16 cellular contexts compared by ENCODE assay signal in genomic region chr2:218985325-218986091, GRCh38. TPM values are rescaled to one million over a fixed set of nuclear protein-coding genes. Genes with fewer than 3 reads are reported as not detected.
DNase-seq lines count a peak whose midpoint lies in the region; ATAC-seq, FAIRE-seq and TF ChIP-seq lines count a peak whose summit lies in the region.
"Had no signal": no experiment of that assay in that cellular context is flagged by ENCODE, and none has a peak within 500 bp of the region (broad histone marks: within the 10 kb centered on the region; RNA-seq: fewer than 3 reads in every experiment).

No MANE protein-coding gene starts in this region.

- H3K9me3 ChIP-seq in H9 (ENCODE audit: control insufficient read depth, low read depth, low read length) (no peaks in the 10 kb centered on the region), K562 (replicated peaks; ENCODE audit: control insufficient read depth, insufficient read depth, low read depth, low read length) (no peaks in the 10 kb centered on the region), mesodermal cell (ENCODE audit: control insufficient read depth, low read length) (no peaks in the 10 kb centered on the region)
- H3K9me3 ChIP-seq: left lung had no signal

- no peak overlapping the region for H2AK5ac ChIP-seq in H9 (ENCODE audit: insufficient read length, low read length)

- H2BK12ac ChIP-seq in H9 (ENCODE audit: insufficient read length, low read depth, low read length): no peak overlapping the region

- no peak for TF ChIP-seq RAD21 in K562 (CRISPR knock-in tag; conservative IDR thresholded peaks at IDR 0.05 in 1 of 2, IDR thresholded peaks at IDR 0.05 in 1 of 2)

- in situ Hi-C loops in K562 (cut with MboI): no loop called here

- no CpG with 5 or more reads among the region's 49 CpGs for WGBS in H9 (ENCODE audit: extremely low coverage, insufficient read length, low lambda C conversion rate)
- WGBS in K562 (ENCODE audit: insufficient coverage, low coverage, missing lambda C conversion rate): 2% methylated on average over 7 of the region's 49 CpGs
- WGBS in mesodermal cell (ENCODE audit: insufficient coverage in 2 of 2), 2 experiments: 1% methylated on average over 35 to 43 of the region's 49 CpGs

- H3K4me1 ChIP-seq in H9 (ENCODE audit: insufficient read depth, low read length) (no peaks in the 10 kb centered on the region; the same call in 1 of the 2 replicates), K562 (replicated peaks in 1 of 2; ENCODE audit: control insufficient read depth in 2 of 2, insufficient read depth in 2 of 2, low read length in 2 of 2) (peaks cover 3 to 19% of the 10 kb centered on the region in 2 experiments; a peak in 2 of 5 replicates), mesodermal cell (ENCODE audit: control insufficient read depth, insufficient read depth, low read length, poor library complexity, severe bottlenecking) (peaks cover 3% of the 10 kb centered on the region)

- H2BK20ac ChIP-seq in H9 (ENCODE audit: low read depth, low read length, poor library complexity, severe bottlenecking): no peak overlapping the region

- H3K27me3 Mint-ChIP-seq in H9 (ENCODE audit: low read depth): peaks cover 100% of the 10 kb centered on the region

- no peak overlapping the region for H4K8ac ChIP-seq in H9 (replicated peaks; ENCODE audit: insufficient read length, low read depth, low read length)

- no peak for TF ChIP-seq POLR2A in K562 (conservative IDR thresholded peaks at IDR 0.05)

- TF ChIP-seq EP300 in K562 (IDR thresholded peaks at IDR 0.05; ENCODE audit: low read length): no peak

- no peaks in the 10 kb centered on the region for H3K79me2 ChIP-seq in H9 (ENCODE audit: insufficient read depth, low read length)
- H3K79me2 ChIP-seq in K562 (ENCODE audit: control insufficient read depth, insufficient read depth, low read length): no peaks in the 10 kb centered on the region

- H3K36me3 ChIP-seq in K562 (ENCODE audit: control insufficient read depth, insufficient read depth, low read length) (no peaks in the 10 kb centered on the region), mesodermal cell (ENCODE audit: control insufficient read depth, insufficient read depth, low read length) (no peaks in the 10 kb centered on the region)
- H3K36me3 ChIP-seq: left lung had no signal

- H3K36me3 Mint-ChIP-seq in H9 (ENCODE audit: insufficient read depth in 1 of 3, low read depth in 3 of 3): peaks cover 0 to 3% (median 0%) of the 10 kb centered on the region in 3 experiments; a peak in 1 of 7 replicates

- H2BK120ac ChIP-seq in H9 (ENCODE audit: low read depth, low read length, poor library complexity, severe bottlenecking): no peak overlapping the region

- H3K4me3 ChIP-seq in K562 (no peak overlapping the region), mesodermal cell (ENCODE audit: extremely low read depth, insufficient read depth, low read length, poor library complexity, severe bottlenecking) (peak overlapping the region; percentile 22)
- H3K4me3 ChIP-seq: left lung had no signal

- peaks cover 16% of the 10 kb centered on the region for H3K23me2 ChIP-seq in H9 (ENCODE audit: insufficient read length, low read depth, low read length, poor library complexity, severe bottlenecking)

- H3K4me3 Mint-ChIP-seq in H9: peak overlapping the region; percentile 22 to 78
- H3K4me3 Mint-ChIP-seq: activated T-helper 17 cell treated with anti-CD3 and anti-CD28 coated beads, Interleukin-2, amount 50 U/mL, for 72 hours had no signal

- no peak overlapping the region for H3T11ph ChIP-seq in H9 (ENCODE audit: low read length)

- intact Hi-C loops in K562 (cut with micrococcal nuclease): no loop called here

- no peak overlapping the region for H4K91ac ChIP-seq in H9 (ENCODE audit: insufficient read length, low read depth, low read length)

- no peak overlapping the region for H3K4ac ChIP-seq in H9 (ENCODE audit: low read depth, low read length)

- CTCF ChIA-PET in K562 (lab: Yijun Ruan, JAX; ENCODE audit: low intra/inter-chr PET ratio): no interaction called here

- H3K4me1 Mint-ChIP-seq in H9: peaks cover 10 to 26% of the 10 kb centered on the region in 2 experiments

- H2AFZ ChIP-seq in H9 (ENCODE audit: low read length): no peak overlapping the region
- H2AFZ ChIP-seq in K562 (ENCODE audit: low read depth, low read length): no peak overlapping the region

- H3K27ac ChIP-seq in H9 (ENCODE audit: insufficient read length, low read depth, low read length) (no peak overlapping the region), K562 (ENCODE audit: extremely low read depth, low read depth, low read length) (no peak overlapping the region), mesodermal cell (ENCODE audit: low read depth, low read length, severe bottlenecking) (no peak overlapping the region)
- H3K27ac ChIP-seq: left lung had no signal

- H3K27ac Mint-ChIP-seq in H9: no peak overlapping the region
- H3K27ac Mint-ChIP-seq: activated T-helper 17 cell treated with anti-CD3 and anti-CD28 coated beads, Interleukin-2, amount 50 U/mL, for 72 hours; nephron had no signal

- peak; percentile 51 for DNase-seq in COLO668 (lab: John Stamatoyannopoulos, UW; ENCODE audit: unreplicated experiment)
- peak; percentile 76 for DNase-seq in H9
- peak; percentile 42 to 61 (median 57) for DNase-seq in K562 (ENCODE audit: extremely low read depth in 1 of 4, low spot score in 3 of 4)
- DNase-seq in GM03348 (ENCODE audit: low spot score): no peak
- DNase-seq: activated CD4-positive, alpha-beta T cell treated with anti-CD3 and anti-CD28 coated beads for 48 hours; effector CD4-positive, alpha-beta T cell; Karpas-422; left lung; NCI-H2029 treated with DMSO at 0.1 percent for 48 hours had no signal

- no peak overlapping the region for H2BK15ac ChIP-seq in H9 (ENCODE audit: low read depth, low read length)

- no peak overlapping the region for H3K14ac ChIP-seq in H9 (ENCODE audit: insufficient read depth, low read length)

- no peak overlapping the region for H3K9ac ChIP-seq in H9 (ENCODE audit: extremely low read depth, insufficient read length, low read length)
- no peak overlapping the region for H3K9ac ChIP-seq in K562 (ENCODE audit: insufficient read depth in 1 of 2, low read depth in 2 of 2, low read length in 2 of 2)

- H3K4me2 ChIP-seq in H9 (ENCODE audit: insufficient read depth, insufficient read length, low read length) (peak overlapping the region; percentile 39), K562 (ENCODE audit: insufficient read depth, low read length) (no peak overlapping the region)

- peaks cover 2 to 6% of the 10 kb centered on the region in 2 experiments; a peak in 2 of 5 replicates for H3K9me3 Mint-ChIP-seq in H9
- H3K9me3 Mint-ChIP-seq: activated T-helper 17 cell treated with anti-CD3 and anti-CD28 coated beads, Interleukin-2, amount 50 U/mL, for 72 hours had no signal

- no peak overlapping the region for H3K56ac ChIP-seq in H9 (ENCODE audit: insufficient read length, low read depth, low read length)

- TF ChIP-seq CTCF in H9 (conservative IDR thresholded peaks at IDR 0.05) (no peak), K562 (IDR thresholded peaks at IDR 0.05 in 2 of 3, conservative IDR thresholded peaks at IDR 0.05 in 1 of 3; ENCODE audit: insufficient read depth in 2 of 3, low read depth in 1 of 3, low read length in 3 of 3) (no peak)

- H3K18ac ChIP-seq in H9 (ENCODE audit: insufficient read length, low read depth, low read length): no peak overlapping the region

- BruUV-seq in K562 (replicated peaks; lab: Mats Ljungman, UMichigan): no TSS peak

- peak; percentile 59 for ATAC-seq in K562
- no peak for ATAC-seq in GM18498 (IDR thresholded peaks at IDR 0.05; ENCODE audit: unreplicated experiment)
- ATAC-seq in GM21515 (IDR thresholded peaks at IDR 0.05; ENCODE audit: unreplicated experiment): no peak
- ATAC-seq: activated T-helper 17 cell treated with anti-CD3 and anti-CD28 coated beads, Interleukin-2, amount 50 U/mL, for 72 hours; left lung had no signal

- H4K5ac ChIP-seq in H9 (ENCODE audit: insufficient read length, low read depth, low read length): no peak overlapping the region

- no peak for FAIRE-seq in K562 (lab: Jason Lieb, UNC)
- FAIRE-seq: frontal cortex had no signal

- H4K20me1 ChIP-seq in H9 (ENCODE audit: control insufficient read depth, insufficient read depth, insufficient read length) (no peaks in the 10 kb centered on the region), K562 (replicated peaks; ENCODE audit: control insufficient read depth, insufficient read depth, low read length) (no peaks in the 10 kb centered on the region)

- no peaks in the 10 kb centered on the region for H3K79me1 ChIP-seq in H9 (ENCODE audit: insufficient read depth, low read depth, low read length, poor library complexity, severe bottlenecking)

- H3K27me3 ChIP-seq in H9 (ENCODE audit: insufficient read depth, low read length) (peaks cover 91% of the 10 kb centered on the region), K562 (ENCODE audit: control insufficient read depth in 2 of 2, insufficient read depth in 2 of 2, low read length in 2 of 2) (peaks cover 0 to 26% of the 10 kb centered on the region in 2 experiments; a peak in 2 of 5 replicates)

- H3K9me1 ChIP-seq in K562 (ENCODE audit: control insufficient read depth, insufficient read depth, low read length): no peaks in the 10 kb centered on the region

- no peak overlapping the region for H2BK5ac ChIP-seq in H9 (ENCODE audit: insufficient read length, low read length)

- POLR2A ChIA-PET in K562 (lab: Yijun Ruan, JAX): no interaction called here

- no peak overlapping the region for H3K23ac ChIP-seq in H9 (ENCODE audit: insufficient read length, low read depth, low read length)

RNA-seq across cellular contexts. Expression of gene FEV, which starts 0.5 kb away (rescaled TPM):
- not detected in 2 replicates for total RNA-seq in H9 (2021)
- 0.51 TPM in 1 of 2 replicates, not detected in the other for total RNA-seq in K562 (2011; cell fraction: chromatin; rRNA removed; ENCODE audit: low replicate concordance)
- total RNA-seq in K562 (2011; cell fraction: nucleolus; rRNA removed): 0.17 TPM in 1 of 2 replicates, not detected in the other
- 0.38 TPM in 1 of 2 replicates, not detected in the other for total RNA-seq in K562 (2011; cell fraction: nucleoplasm; rRNA removed)
- 0.45 and 0.57 TPM in 2 replicates for total RNA-seq in K562 (2014; rRNA removed)
- 0.29 TPM in 1 of 2 replicates, not detected in the other for total RNA-seq in K562 (2014; rRNA removed; fragmentation: Illumina TruSeq; extraction: Trizol)
- total RNA-seq in K562 (2015; rRNA removed; fragmentation: Illumina TruSeq; extraction: Trizol): 0.36 and 0.49 TPM in 2 replicates
- total RNA-seq in K562 (2021): 1.6 and 2.4 TPM in 2 replicates
- polyA plus RNA-seq in K562 (2011; rRNA removed): 1.1 TPM in 2 replicates
- polyA plus RNA-seq in K562 (2011; cell fraction: cytosol; rRNA removed): 1.0 and 5.2 TPM in 2 replicates
- polyA plus RNA-seq in K562 (2011; cell fraction: nucleus; rRNA removed): 1.5 and 5.2 TPM in 2 replicates
- polyA plus RNA-seq in K562 (2012): 5.2 and 7.5 TPM in 2 replicates
- 0.79 and 0.83 TPM in 2 replicates for polyA plus RNA-seq in K562 (2014; fragmentation: Illumina TruSeq; extraction: Trizol)
- under 1 TPM; 0.08 to 0.14 TPM for polyA plus RNA-seq in K562 (2014; fragmentation: Nextera tagmentation; extraction: Ambion mirVana)
- 0.78 and 1.7 TPM in 2 replicates for polyA plus RNA-seq in K562 (2014; rRNA removed)
- 0.27 and 0.81 TPM in 2 replicates for polyA minus RNA-seq in K562 (2011; rRNA and poly(A)+ RNA removed)
- 2.3 and 4.0 TPM in 2 replicates for polyA minus RNA-seq in K562 (2011; cell fraction: cytosol; rRNA and poly(A)+ RNA removed)
- polyA minus RNA-seq in K562 (2011; cell fraction: nucleus; rRNA and poly(A)+ RNA removed): 0.33 and 0.94 TPM in 2 replicates
- polyA plus RNA-seq in mesodermal cell (2013, experiment 1 of 2): 4.6 TPM
- 3.2 TPM for polyA plus RNA-seq in mesodermal cell (2013, experiment 2 of 2)
- total RNA-seq: activated T-helper 17 cell treated with anti-CD3 and anti-CD28 coated beads, Interleukin-2, amount 50 U/mL, for 72 hours; frontal cortex; left lung; temporal lobe had no signal

RNA-seq across cellular contexts. Expression of gene CRYBA2, which starts 7.7 kb away (rescaled TPM):
- not detected in 2 replicates for total RNA-seq in H9 (2021)
- 1.6 TPM in 1 of 2 replicates, not detected in the other for total RNA-seq in K562 (2011; cell fraction: chromatin; rRNA removed; ENCODE audit: low replicate concordance)
- 1.0 TPM in 1 of 2 replicates, not detected in the other for total RNA-seq in K562 (2011; cell fraction: nucleolus; rRNA removed)
- 0.81 TPM in 1 of 2 replicates, not detected in the other for total RNA-seq in K562 (2011; cell fraction: nucleoplasm; rRNA removed)
- total RNA-seq in K562 (2014; rRNA removed): 0.73 TPM in 1 of 2 replicates, not detected in the other
- total RNA-seq in K562 (2014; rRNA removed; fragmentation: Illumina TruSeq; extraction: Trizol): not detected in 2 replicates
- 0.72 and 0.75 TPM in 2 replicates for total RNA-seq in K562 (2015; rRNA removed; fragmentation: Illumina TruSeq; extraction: Trizol)
- total RNA-seq in K562 (2021): 0.51 and 0.81 TPM in 2 replicates
- polyA plus RNA-seq in K562 (2011; rRNA removed): 0.23 and 1.8 TPM in 2 replicates
- polyA plus RNA-seq in K562 (2011; cell fraction: cytosol; rRNA removed): 0.62 and 9.2 TPM in 2 replicates
- polyA plus RNA-seq in K562 (2011; cell fraction: nucleus; rRNA removed): 1.7 and 14.2 TPM in 2 replicates
- polyA plus RNA-seq in K562 (2012): 0.75 and 1.6 TPM in 2 replicates
- polyA plus RNA-seq in K562 (2014; fragmentation: Illumina TruSeq; extraction: Trizol): not detected in 2 replicates
- under 1 TPM in 1 of 2 experiments, not detected in 1; 0.11 TPM for polyA plus RNA-seq in K562 (2014; fragmentation: Nextera tagmentation; extraction: Ambion mirVana)
- polyA plus RNA-seq in K562 (2014; rRNA removed): not detected in 2 replicates
- 0.91 TPM in 1 of 2 replicates, not detected in the other for polyA minus RNA-seq in K562 (2011; rRNA and poly(A)+ RNA removed)
- 2.6 TPM in 1 of 2 replicates, not detected in the other for polyA minus RNA-seq in K562 (2011; cell fraction: cytosol; rRNA and poly(A)+ RNA removed)
- polyA minus RNA-seq in K562 (2011; cell fraction: nucleus; rRNA and poly(A)+ RNA removed): 0.67 TPM in 1 of 2 replicates, not detected in the other
- 3.2 TPM for polyA plus RNA-seq in mesodermal cell (2013, experiment 1 of 2)
- polyA plus RNA-seq in mesodermal cell (2013, experiment 2 of 2): 2.6 TPM
- total RNA-seq: activated T-helper 17 cell treated with anti-CD3 and anti-CD28 coated beads, Interleukin-2, amount 50 U/mL, for 72 hours; frontal cortex; left lung; temporal lobe had no signal

RNA-seq across cellular contexts. Expression of gene CDK5R2, which starts 26.0 kb away (rescaled TPM):
- total RNA-seq in H9 (2021) (0.11 and 0.26 TPM in 2 replicates), K562 (2014; rRNA removed) (not detected in 2 replicates), K562 (2014; rRNA removed; fragmentation: Illumina TruSeq; extraction: Trizol) (not detected in 2 replicates), K562 (2015; rRNA removed; fragmentation: Illumina TruSeq; extraction: Trizol) (not detected in 2 replicates), K562 (2021) (0.09 TPM in 1 of 2 replicates, not detected in the other)
- 0.12 TPM in 1 of 2 replicates, not detected in the other for total RNA-seq in K562 (2011; cell fraction: chromatin; rRNA removed; ENCODE audit: low replicate concordance)
- not detected in 2 replicates for total RNA-seq in K562 (2011; cell fraction: nucleolus; rRNA removed)
- total RNA-seq in K562 (2011; cell fraction: nucleoplasm; rRNA removed): 0.22 and 0.38 TPM in 2 replicates
- polyA plus RNA-seq in K562 (2011; rRNA removed) (not detected in 2 replicates), K562 (2014; fragmentation: Illumina TruSeq; extraction: Trizol) (not detected in 2 replicates), K562 (2014; fragmentation: Nextera tagmentation; extraction: Ambion mirVana) (not detected), K562 (2014; rRNA removed) (not detected in 2 replicates)
- 0.03 and 0.04 TPM in 2 replicates for polyA plus RNA-seq in K562 (2011; cell fraction: cytosol; rRNA removed)
- 0.08 and 0.17 TPM in 2 replicates for polyA plus RNA-seq in K562 (2011; cell fraction: nucleus; rRNA removed)
- 0.03 and 0.08 TPM in 2 replicates for polyA plus RNA-seq in K562 (2012)
- polyA minus RNA-seq in K562 (2011; rRNA and poly(A)+ RNA removed): 0.09 and 0.11 TPM in 2 replicates
- not detected in 2 replicates for polyA minus RNA-seq in K562 (2011; cell fraction: cytosol; rRNA and poly(A)+ RNA removed)
- polyA minus RNA-seq in K562 (2011; cell fraction: nucleus; rRNA and poly(A)+ RNA removed): 0.13 and 0.22 TPM in 2 replicates
- polyA plus RNA-seq in mesodermal cell (2013, experiment 1 of 2): 0.74 TPM
- polyA plus RNA-seq in mesodermal cell (2013, experiment 2 of 2): 0.40 TPM
- total RNA-seq: activated T-helper 17 cell treated with anti-CD3 and anti-CD28 coated beads, Interleukin-2, amount 50 U/mL, for 72 hours; left lung had no signal

RNA-seq across cellular contexts. Expression of gene CFAP65, which starts 55.8 kb away (rescaled TPM):
- total RNA-seq in H9 (2021) (0.18 and 0.20 TPM in 2 replicates), K562 (2014; rRNA removed) (not detected in 2 replicates), K562 (2014; rRNA removed; fragmentation: Illumina TruSeq; extraction: Trizol) (not detected in 2 replicates), K562 (2015; rRNA removed; fragmentation: Illumina TruSeq; extraction: Trizol) (not detected in 2 replicates), K562 (2021) (not detected in 2 replicates)
- 0.25 TPM in 1 of 2 replicates, not detected in the other for total RNA-seq in K562 (2011; cell fraction: chromatin; rRNA removed; ENCODE audit: low replicate concordance)
- not detected in 2 replicates for total RNA-seq in K562 (2011; cell fraction: nucleolus; rRNA removed)
- not detected in 2 replicates for total RNA-seq in K562 (2011; cell fraction: nucleoplasm; rRNA removed)
- polyA plus RNA-seq in K562 (2011; rRNA removed) (not detected in 2 replicates), K562 (2014; fragmentation: Illumina TruSeq; extraction: Trizol) (not detected in 2 replicates), K562 (2014; fragmentation: Nextera tagmentation; extraction: Ambion mirVana) (not detected), K562 (2014; rRNA removed) (not detected in 2 replicates)
- not detected in 2 replicates for polyA plus RNA-seq in K562 (2011; cell fraction: cytosol; rRNA removed)
- not detected in 2 replicates for polyA plus RNA-seq in K562 (2011; cell fraction: nucleus; rRNA removed)
- 0.03 TPM in 1 of 2 replicates, not detected in the other for polyA plus RNA-seq in K562 (2012)
- polyA minus RNA-seq in K562 (2011; rRNA and poly(A)+ RNA removed): not detected in 2 replicates
- polyA minus RNA-seq in K562 (2011; cell fraction: cytosol; rRNA and poly(A)+ RNA removed): not detected in 2 replicates
- not detected in 2 replicates for polyA minus RNA-seq in K562 (2011; cell fraction: nucleus; rRNA and poly(A)+ RNA removed)
- 0.15 TPM for polyA plus RNA-seq in mesodermal cell (2013, experiment 1 of 2)
- 0.51 TPM for polyA plus RNA-seq in mesodermal cell (2013, experiment 2 of 2)
- total RNA-seq: activated T-helper 17 cell treated with anti-CD3 and anti-CD28 coated beads, Interleukin-2, amount 50 U/mL, for 72 hours had no signal
